Comparison of ENCODE assay signal across 17 cellular contexts in the genomic region with DNA sequence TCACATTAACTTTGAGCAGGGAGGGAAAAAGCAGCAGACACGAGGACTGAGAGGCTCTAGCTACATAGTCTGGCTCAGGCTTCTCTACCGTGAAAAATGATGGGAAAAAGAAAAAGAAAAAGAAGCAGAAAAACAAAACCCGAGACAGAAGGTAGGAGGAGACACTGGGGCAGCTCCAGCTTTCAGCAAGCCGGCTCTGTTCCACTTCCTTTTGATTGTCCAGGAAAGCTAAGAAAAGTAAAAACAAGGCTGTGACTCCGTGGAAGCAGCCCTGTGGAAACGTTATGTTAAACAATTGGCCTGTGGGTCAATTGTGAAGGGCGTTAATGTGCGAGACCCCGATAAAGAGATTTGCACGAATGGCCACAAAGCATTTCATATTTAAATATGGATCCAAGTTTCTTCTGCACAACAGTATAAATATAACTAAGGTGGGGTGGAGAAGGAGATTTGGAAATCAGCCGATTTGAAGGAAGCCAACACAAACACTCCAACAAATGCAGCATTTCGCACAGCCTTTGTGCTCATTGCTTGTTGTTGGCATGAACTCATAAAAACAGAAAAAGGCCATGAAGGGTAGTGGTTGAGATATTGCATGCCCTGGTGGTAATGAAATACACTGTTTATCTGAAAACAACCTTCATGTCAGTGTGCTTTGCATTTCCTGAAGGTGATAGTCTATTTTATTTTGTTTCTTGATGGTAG.
A peak's percentile ranks its signal among the peaks of the same experiment; 100 is the strongest.
DNase-seq lines count a peak whose midpoint lies in the region; ATAC-seq and TF ChIP-seq lines count a peak whose summit lies in the region.
"Had no signal": no experiment of that assay in that cellular context is flagged by ENCODE, and none has a peak within 500 bp of the region (broad histone marks: within the 10 kb centered on the region; RNA-seq: fewer than 3 reads in every experiment).

No MANE protein-coding gene starts in this region.

- H3K4me3 ChIP-seq in IMR-90 (ENCODE audit: insufficient read depth, low read depth, low read length) (no peak overlapping the region), right atrium auricular region (peak overlapping the region in 1 of 2 donors; percentile 12)
- H3K4me3 ChIP-seq: MG63, skin epidermis had no signal

- 0 out of 2 replicates have a peak overlapping the region, but pooled peaks have one; percentile 1 for H2BK120ac ChIP-seq in IMR-90 (ENCODE audit: low read depth, low read length)

- H4K20me1 ChIP-seq in IMR-90 (ENCODE audit: insufficient read depth, low read length), result no peaks in the 10 kb centered on the region

- H3K4ac ChIP-seq in IMR-90 (ENCODE audit: low read depth, low read length), result peak overlapping the region; percentile 45; the same call in 1 of the 2 replicates

- intact Hi-C loops in IMR-90 (cut with micrococcal nuclease), result no loop called here

- H2BK20ac ChIP-seq in IMR-90 (ENCODE audit: low read depth, low read length), result no peak overlapping the region

- peak overlapping the region; percentile 33 for H2AFZ ChIP-seq in IMR-90 (replicated peaks; ENCODE audit: low read length, poor library complexity)

- TF ChIP-seq CTCF in IMR-90 (conservative IDR thresholded peaks at IDR 0.05; ENCODE audit: low read depth, low read length) (no peak), chondrocyte (IDR thresholded peaks at IDR 0.05) (peak; percentile 25), right atrium auricular region (IDR thresholded peaks at IDR 0.05) (no peak), progenitor cell of endocrine pancreas (IDR thresholded peaks at IDR 0.05; ENCODE audit: unreplicated experiment) (no peak), RWPE1 (conservative IDR thresholded peaks at IDR 0.05; ENCODE audit: low read depth) (no peak)

- H3K4me2 ChIP-seq in IMR-90 (ENCODE audit: low read depth, low read length), result peak overlapping the region; percentile 19; the same call in 1 of the 2 replicates

- ATAC-seq in IMR-90 (ENCODE audit: low read depth), result no peak
- ATAC-seq: naive thymus-derived CD8-positive, alpha-beta T cell had no signal

- CTCF ChIA-PET in IMR-90 (lab: Yijun Ruan, JAX), result interaction anchor here (0.7 kb wide), 1 partner anchor 291 kb away, joined by 3 read pairs; no protein-coding TSS in a partner anchor
- CTCF ChIA-PET in RWPE1 (lab: Yijun Ruan, JAX), result no interaction called here

- DNase-seq in IMR-90 (no peak), chondrocyte (ENCODE audit: low spot score) (no peak), right atrium auricular region (ENCODE audit: low spot score) (no peak), progenitor cell of endocrine pancreas (ENCODE audit: low spot score, unreplicated experiment) (no peak), RWPE1 (ENCODE audit: low spot score) (no peak), NCI-H2171 treated with DMSO at 0.1 percent for 48 hours (lab: John Stamatoyannopoulos, UW) (no peak)
- DNase-seq in stimulated activated CD8-positive, alpha-beta memory T cell treated with anti-CD3 and anti-CD28 coated beads, Interleukin-4, amount 100 ng/mL, for 48 hours, result no peak
- DNase-seq in activated CD4-positive, alpha-beta T cell treated with anti-CD3 and anti-CD28 coated beads, Interleukin-2, amount 50 U/mL, for 48 hours, result no peak
- DNase-seq: activated CD4-positive, alpha-beta T cell treated with anti-CD3 and anti-CD28 coated beads for 1 hour; activated naive CD8-positive, alpha-beta T cell treated with anti-CD3 and anti-CD28 coated beads, Interleukin-2, amount 10 ng/mL, durations not matched to agents 7 days and 5 days; MG63; naive thymus-derived CD8-positive, alpha-beta T cell; NCI-H2081; SHP77 treated with DMSO at 0.1 percent for 48 hours; stimulated activated naive CD4-positive, alpha-beta T cell had no signal

- H3K14ac ChIP-seq in IMR-90 (replicated peaks; ENCODE audit: low read depth, low read length), result no peak overlapping the region

- no peak overlapping the region for H4K91ac ChIP-seq in IMR-90 (ENCODE audit: insufficient read depth, low read depth, low read length)

- H2BK15ac ChIP-seq in IMR-90 (ENCODE audit: low read depth, low read length), result 0 out of 3 replicates have a peak overlapping the region, but pooled peaks have one; percentile 33

- H3K36me3 Mint-ChIP-seq in chondrocyte (ENCODE audit: low read depth), result no peaks in the 10 kb centered on the region
- no peaks in the 10 kb centered on the region for H3K36me3 Mint-ChIP-seq in progenitor cell of endocrine pancreas (ENCODE audit: insufficient read depth)
- H3K36me3 Mint-ChIP-seq: activated naive CD8-positive, alpha-beta T cell treated with anti-CD3 and anti-CD28 coated beads, Interleukin-2, amount 10 ng/mL, durations not matched to agents 7 days and 5 days; naive thymus-derived CD8-positive, alpha-beta T cell had no signal

- POLR2A ChIA-PET in IMR-90 (lab: Charles Lee; ENCODE audit: unreplicated experiment), result no interaction called here
- POLR2A ChIA-PET in RWPE1 (lab: Yijun Ruan, JAX; ENCODE audit: low non-redundant PET), result no interaction called here

- H3K56ac ChIP-seq in IMR-90 (ENCODE audit: extremely low read depth, insufficient read depth, low read length), result no peak overlapping the region

- in situ Hi-C loops in IMR-90 (cut with MboI; ENCODE audit: low sequenced_read_pairs), result no loop called here

- peak overlapping the region; percentile 83 for H3K18ac ChIP-seq in IMR-90 (ENCODE audit: low read depth, low read length)

- peaks cover 9% of the 10 kb centered on the region; the same call in 1 of the 2 replicates for H3K4me1 ChIP-seq in IMR-90 (ENCODE audit: control insufficient read depth, insufficient read depth, low read length)
- H3K4me1 ChIP-seq in right atrium auricular region, result no peaks in the 10 kb centered on the region

- TF ChIP-seq RAD21 in IMR-90 (IDR thresholded peaks at IDR 0.05; ENCODE audit: low read length), result no peak

- dilution Hi-C loops in IMR-90 (cut with HindIII; ENCODE audit: low sequenced_read_pairs, unreplicated experiment), result no loop called here

- peak overlapping the region; percentile 56; the same call in 1 of the 2 replicates for H2AK5ac ChIP-seq in IMR-90 (ENCODE audit: low read depth, low read length)

- H3K9me1 ChIP-seq in IMR-90 (ENCODE audit: insufficient read depth, low read length), result no peaks in the 10 kb centered on the region

- H3K4me1 Mint-ChIP-seq in chondrocyte (ENCODE audit: low read depth) (peaks cover 13% of the 10 kb centered on the region), progenitor cell of endocrine pancreas (ENCODE audit: low read depth) (peaks cover 3% of the 10 kb centered on the region)
- H3K4me1 Mint-ChIP-seq: activated naive CD8-positive, alpha-beta T cell treated with anti-CD3 and anti-CD28 coated beads, Interleukin-2, amount 10 ng/mL, durations not matched to agents 7 days and 5 days; naive thymus-derived CD8-positive, alpha-beta T cell had no signal

- BruUV-seq in IMR-90 (replicated peaks; lab: Mats Ljungman, UMichigan), result no TSS peak

- no peak overlapping the region for H2BK5ac ChIP-seq in IMR-90 (ENCODE audit: low read depth, low read length, poor library complexity, severe bottlenecking)

- H3K4me3 Mint-ChIP-seq in chondrocyte (ENCODE audit: unreplicated experiment) (peak overlapping the region; percentile 21), progenitor cell of endocrine pancreas (ENCODE audit: low read depth) (no peak overlapping the region)
- H3K4me3 Mint-ChIP-seq: activated naive CD8-positive, alpha-beta T cell treated with anti-CD3 and anti-CD28 coated beads, Interleukin-2, amount 10 ng/mL, durations not matched to agents 7 days and 5 days; naive thymus-derived CD8-positive, alpha-beta T cell; T-helper 2 cell treated with Interferon-gamma antibody and Interleukin-4, amounts not matched to agents 5 μg/mL and 100 μg/mL, for 36 hours had no signal

- H3K9me3 Mint-ChIP-seq in chondrocyte (ENCODE audit: low read depth) (peaks cover 3% of the 10 kb centered on the region), progenitor cell of endocrine pancreas (ENCODE audit: low read depth) (no peaks in the 10 kb centered on the region)
- H3K9me3 Mint-ChIP-seq: T-helper 2 cell treated with Interferon-gamma antibody and Interleukin-4, amounts not matched to agents 5 μg/mL and 100 μg/mL, for 36 hours had no signal

- no peak overlapping the region for H3K23ac ChIP-seq in IMR-90 (ENCODE audit: low read depth, low read length)

- WGBS in IMR-90 (ENCODE audit: extremely low coverage in 2 of 2, insufficient read length in 1 of 2), 2 experiments, result 27% methylated on average over 5 of the region's 12 CpGs; no CpG with 5 or more reads in 1 of the 2 experiments

- H3K9me3 ChIP-seq in IMR-90 (ENCODE audit: control insufficient read depth, insufficient read depth, low read length) (peaks cover 2% of the 10 kb centered on the region; the same call in 1 of the 2 replicates), right atrium auricular region (no peaks in the 10 kb centered on the region)
- H3K9me3 ChIP-seq: MG63 had no signal

- H3K27ac ChIP-seq in IMR-90 (ENCODE audit: insufficient read depth, low read length) (no peak overlapping the region), right atrium auricular region (peak overlapping the region; percentile 51 to 52), RWPE1 (no peak overlapping the region)

- H3K27me3 Mint-ChIP-seq in chondrocyte (ENCODE audit: low read depth) (no peaks in the 10 kb centered on the region), progenitor cell of endocrine pancreas (no peaks in the 10 kb centered on the region)

- H3K9ac ChIP-seq in IMR-90 (ENCODE audit: low read depth, low read length), result no peak overlapping the region

- H3K27ac Mint-ChIP-seq in chondrocyte (ENCODE audit: unreplicated experiment) (peak overlapping the region; percentile 77), progenitor cell of endocrine pancreas (peak overlapping the region; percentile 9)
- H3K27ac Mint-ChIP-seq: activated naive CD8-positive, alpha-beta T cell treated with anti-CD3 and anti-CD28 coated beads, Interleukin-2, amount 10 ng/mL, durations not matched to agents 7 days and 5 days; T-helper 2 cell treated with Interferon-gamma antibody and Interleukin-4, amounts not matched to agents 5 μg/mL and 100 μg/mL, for 36 hours had no signal

- no peaks in the 10 kb centered on the region for H3K79me1 ChIP-seq in IMR-90 (ENCODE audit: low read depth in 1 of 2, low read length in 2 of 2)

- H3K36me3 ChIP-seq in IMR-90 (ENCODE audit: control insufficient read depth, insufficient read depth, low read length), result no peaks in the 10 kb centered on the region
- H3K36me3 ChIP-seq in right atrium auricular region, result no peaks in the 10 kb centered on the region
- H3K36me3 ChIP-seq: MG63 had no signal

- no peak for TF ChIP-seq POLR2A in IMR-90 (IDR thresholded peaks at IDR 0.05; ENCODE audit: low read depth, low read length)

- no peak overlapping the region for H4K8ac ChIP-seq in IMR-90 (ENCODE audit: low read depth in 2 of 2, low read length in 2 of 2)

- 0 out of 2 replicates have a peak overlapping the region, but pooled peaks have one; percentile 4 for H4K5ac ChIP-seq in IMR-90 (ENCODE audit: low read depth, low read length)

- no peak overlapping the region for H2AK9ac ChIP-seq in IMR-90 (replicated peaks; ENCODE audit: low read depth, low read length, poor library complexity)

- H3K27me3 ChIP-seq in IMR-90 (ENCODE audit: control insufficient read depth, insufficient read depth, low read length), result no peaks in the 10 kb centered on the region
- no peaks in the 10 kb centered on the region for H3K27me3 ChIP-seq in right atrium auricular region
- H3K27me3 ChIP-seq: MG63 had no signal

TF ChIP-seq in IMR-90, 13 proteins besides CTCF, POLR2A, EP300 and RAD21:
- no peak for TF ChIP-seq CHD1 (IDR thresholded peaks at IDR 0.05; ENCODE audit: low read depth, low read length)
- no peak for TF ChIP-seq CEBPB (IDR thresholded peaks at IDR 0.05; ENCODE audit: low read depth, low read length)

Comparison
In these comparisons a context has a peak if more than half of its experiments do, and no peak if none do; other contexts are left out.
1. H3K27ac ChIP-seq: peak in right atrium auricular region (2 of 2); none in IMR-90 (single experiment) and RWPE1 (single experiment).